In the genomic region with DNA sequence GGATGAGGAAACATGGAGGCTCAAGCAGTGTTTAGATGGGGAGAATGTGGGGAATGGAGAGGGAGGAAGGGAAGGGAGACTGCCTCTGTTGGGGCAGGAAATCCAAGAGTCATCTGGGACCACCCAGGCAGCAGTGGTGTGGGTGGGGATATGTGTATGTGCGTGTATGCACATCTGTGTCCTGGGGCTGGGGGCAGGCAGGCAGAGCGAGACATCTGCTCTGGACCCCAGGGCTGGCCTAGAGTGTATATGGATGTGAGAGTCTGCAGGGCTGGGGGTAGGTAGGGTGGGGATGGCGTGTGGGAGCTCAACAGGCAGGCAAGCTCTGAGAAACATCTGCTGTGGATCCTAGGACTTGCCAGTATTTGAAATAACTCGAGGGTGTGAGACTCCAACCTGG, we compare ENCODE assay signal across 2 cellular contexts.
A peak's percentile ranks its signal among the peaks of the same experiment; 100 is the strongest.
TF ChIP-seq lines count a peak whose summit lies in the region.

No MANE protein-coding gene starts in this region.

TF ChIP-seq in HEK293, 187 proteins besides CTCF, POLR2A, EP300 and RAD21:
- TF ChIP-seq ZNF202 (tag by site-specific recombination; IDR thresholded peaks at IDR 0.05; ENCODE audit: borderline replicate concordance) (no peak), ZFHX2 (tag by site-specific recombination; conservative IDR thresholded peaks at IDR 0.05) (peak; percentile 33; the same call in 1 of the 2 replicates)
TF ChIP-seq in HEK293: peak in this region for 1.

TF ChIP-seq in H1, 55 proteins besides CTCF, POLR2A, EP300 and RAD21:
- TF ChIP-seq SIX5 (IDR thresholded peaks at IDR 0.05; ENCODE audit: low read depth, low read length) (no peak), NRF1 (IDR thresholded peaks at IDR 0.05; ENCODE audit: low read depth, low read length) (no peak), HDAC2 (IDR thresholded peaks at IDR 0.05; ENCODE audit: borderline replicate concordance in 1 of 2, low read depth in 2 of 2, low read length in 2 of 2) (no peak), TAF7 (optimal IDR thresholded peaks at IDR 0.05; ENCODE audit: borderline replicate concordance, low read depth, low read length) (no peak), SIN3A (conservative IDR thresholded peaks at IDR 0.05 in 1 of 2, IDR thresholded peaks at IDR 0.05 in 1 of 2; ENCODE audit: low read depth in 1 of 2, low read length in 2 of 2) (no peak), CTBP2 (IDR thresholded peaks at IDR 0.05; ENCODE audit: borderline replicate concordance, insufficient read depth, insufficient read length, low read length) (no peak), ZNF274 (IDR thresholded peaks at IDR 0.05; ENCODE audit: borderline replicate concordance, extremely low read depth, low read length) (no peak), CBX5 (IDR thresholded peaks at IDR 0.05; ENCODE audit: low read depth, low read length) (no peak)
- TF ChIP-seq, protein P1, sequence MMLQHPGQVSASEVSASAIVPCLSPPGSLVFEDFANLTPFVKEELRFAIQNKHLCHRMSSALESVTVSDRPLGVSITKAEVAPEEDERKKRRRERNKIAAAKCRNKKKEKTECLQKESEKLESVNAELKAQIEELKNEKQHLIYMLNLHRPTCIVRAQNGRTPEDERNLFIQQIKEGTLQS (IDR thresholded peaks at IDR 0.05; ENCODE audit: insufficient read depth, low read depth, low read length): no peak
- TF ChIP-seq, protein P2, sequence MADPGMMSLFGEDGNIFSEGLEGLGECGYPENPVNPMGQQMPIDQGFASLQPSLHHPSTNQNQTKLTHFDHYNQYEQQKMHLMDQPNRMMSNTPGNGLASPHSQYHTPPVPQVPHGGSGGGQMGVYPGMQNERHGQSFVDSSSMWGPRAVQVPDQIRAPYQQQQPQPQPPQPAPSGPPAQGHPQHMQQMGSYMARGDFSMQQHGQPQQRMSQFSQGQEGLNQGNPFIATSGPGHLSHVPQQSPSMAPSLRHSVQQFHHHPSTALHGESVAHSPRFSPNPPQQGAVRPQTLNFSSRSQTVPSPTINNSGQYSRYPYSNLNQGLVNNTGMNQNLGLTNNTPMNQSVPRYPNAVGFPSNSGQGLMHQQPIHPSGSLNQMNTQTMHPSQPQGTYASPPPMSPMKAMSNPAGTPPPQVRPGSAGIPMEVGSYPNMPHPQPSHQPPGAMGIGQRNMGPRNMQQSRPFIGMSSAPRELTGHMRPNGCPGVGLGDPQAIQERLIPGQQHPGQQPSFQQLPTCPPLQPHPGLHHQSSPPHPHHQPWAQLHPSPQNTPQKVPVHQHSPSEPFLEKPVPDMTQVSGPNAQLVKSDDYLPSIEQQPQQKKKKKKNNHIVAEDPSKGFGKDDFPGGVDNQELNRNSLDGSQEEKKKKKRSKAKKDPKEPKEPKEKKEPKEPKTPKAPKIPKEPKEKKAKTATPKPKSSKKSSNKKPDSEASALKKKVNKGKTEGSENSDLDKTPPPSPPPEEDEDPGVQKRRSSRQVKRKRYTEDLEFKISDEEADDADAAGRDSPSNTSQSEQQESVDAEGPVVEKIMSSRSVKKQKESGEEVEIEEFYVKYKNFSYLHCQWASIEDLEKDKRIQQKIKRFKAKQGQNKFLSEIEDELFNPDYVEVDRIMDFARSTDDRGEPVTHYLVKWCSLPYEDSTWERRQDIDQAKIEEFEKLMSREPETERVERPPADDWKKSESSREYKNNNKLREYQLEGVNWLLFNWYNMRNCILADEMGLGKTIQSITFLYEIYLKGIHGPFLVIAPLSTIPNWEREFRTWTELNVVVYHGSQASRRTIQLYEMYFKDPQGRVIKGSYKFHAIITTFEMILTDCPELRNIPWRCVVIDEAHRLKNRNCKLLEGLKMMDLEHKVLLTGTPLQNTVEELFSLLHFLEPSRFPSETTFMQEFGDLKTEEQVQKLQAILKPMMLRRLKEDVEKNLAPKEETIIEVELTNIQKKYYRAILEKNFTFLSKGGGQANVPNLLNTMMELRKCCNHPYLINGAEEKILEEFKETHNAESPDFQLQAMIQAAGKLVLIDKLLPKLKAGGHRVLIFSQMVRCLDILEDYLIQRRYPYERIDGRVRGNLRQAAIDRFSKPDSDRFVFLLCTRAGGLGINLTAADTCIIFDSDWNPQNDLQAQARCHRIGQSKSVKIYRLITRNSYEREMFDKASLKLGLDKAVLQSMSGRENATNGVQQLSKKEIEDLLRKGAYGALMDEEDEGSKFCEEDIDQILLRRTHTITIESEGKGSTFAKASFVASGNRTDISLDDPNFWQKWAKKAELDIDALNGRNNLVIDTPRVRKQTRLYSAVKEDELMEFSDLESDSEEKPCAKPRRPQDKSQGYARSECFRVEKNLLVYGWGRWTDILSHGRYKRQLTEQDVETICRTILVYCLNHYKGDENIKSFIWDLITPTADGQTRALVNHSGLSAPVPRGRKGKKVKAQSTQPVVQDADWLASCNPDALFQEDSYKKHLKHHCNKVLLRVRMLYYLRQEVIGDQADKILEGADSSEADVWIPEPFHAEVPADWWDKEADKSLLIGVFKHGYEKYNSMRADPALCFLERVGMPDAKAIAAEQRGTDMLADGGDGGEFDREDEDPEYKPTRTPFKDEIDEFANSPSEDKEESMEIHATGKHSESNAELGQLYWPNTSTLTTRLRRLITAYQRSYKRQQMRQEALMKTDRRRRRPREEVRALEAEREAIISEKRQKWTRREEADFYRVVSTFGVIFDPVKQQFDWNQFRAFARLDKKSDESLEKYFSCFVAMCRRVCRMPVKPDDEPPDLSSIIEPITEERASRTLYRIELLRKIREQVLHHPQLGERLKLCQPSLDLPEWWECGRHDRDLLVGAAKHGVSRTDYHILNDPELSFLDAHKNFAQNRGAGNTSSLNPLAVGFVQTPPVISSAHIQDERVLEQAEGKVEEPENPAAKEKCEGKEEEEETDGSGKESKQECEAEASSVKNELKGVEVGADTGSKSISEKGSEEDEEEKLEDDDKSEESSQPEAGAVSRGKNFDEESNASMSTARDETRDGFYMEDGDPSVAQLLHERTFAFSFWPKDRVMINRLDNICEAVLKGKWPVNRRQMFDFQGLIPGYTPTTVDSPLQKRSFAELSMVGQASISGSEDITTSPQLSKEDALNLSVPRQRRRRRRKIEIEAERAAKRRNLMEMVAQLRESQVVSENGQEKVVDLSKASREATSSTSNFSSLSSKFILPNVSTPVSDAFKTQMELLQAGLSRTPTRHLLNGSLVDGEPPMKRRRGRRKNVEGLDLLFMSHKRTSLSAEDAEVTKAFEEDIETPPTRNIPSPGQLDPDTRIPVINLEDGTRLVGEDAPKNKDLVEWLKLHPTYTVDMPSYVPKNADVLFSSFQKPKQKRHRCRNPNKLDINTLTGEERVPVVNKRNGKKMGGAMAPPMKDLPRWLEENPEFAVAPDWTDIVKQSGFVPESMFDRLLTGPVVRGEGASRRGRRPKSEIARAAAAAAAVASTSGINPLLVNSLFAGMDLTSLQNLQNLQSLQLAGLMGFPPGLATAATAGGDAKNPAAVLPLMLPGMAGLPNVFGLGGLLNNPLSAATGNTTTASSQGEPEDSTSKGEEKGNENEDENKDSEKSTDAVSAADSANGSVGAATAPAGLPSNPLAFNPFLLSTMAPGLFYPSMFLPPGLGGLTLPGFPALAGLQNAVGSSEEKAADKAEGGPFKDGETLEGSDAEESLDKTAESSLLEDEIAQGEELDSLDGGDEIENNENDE (IDR thresholded peaks at IDR 0.05; ENCODE audit: insufficient replicate concordance, low read length): no peak
- TF ChIP-seq, protein P3, sequence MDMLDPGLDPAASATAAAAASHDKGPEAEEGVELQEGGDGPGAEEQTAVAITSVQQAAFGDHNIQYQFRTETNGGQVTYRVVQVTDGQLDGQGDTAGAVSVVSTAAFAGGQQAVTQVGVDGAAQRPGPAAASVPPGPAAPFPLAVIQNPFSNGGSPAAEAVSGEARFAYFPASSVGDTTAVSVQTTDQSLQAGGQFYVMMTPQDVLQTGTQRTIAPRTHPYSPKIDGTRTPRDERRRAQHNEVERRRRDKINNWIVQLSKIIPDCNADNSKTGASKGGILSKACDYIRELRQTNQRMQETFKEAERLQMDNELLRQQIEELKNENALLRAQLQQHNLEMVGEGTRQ (IDR thresholded peaks at IDR 0.05; ENCODE audit: low read length): no peak
